23 cellular contexts compared by ENCODE assay signal in genomic region chr2:161708350-161708974, GRCh38.
DNase-seq lines count a peak whose midpoint lies in the region; ATAC-seq, FAIRE-seq and TF ChIP-seq lines count a peak whose summit lies in the region.
"Had no signal": no experiment of that assay in that cellular context is flagged by ENCODE, and none has a peak within 500 bp of the region (broad histone marks: within the 10 kb centered on the region; RNA-seq: fewer than 3 reads in every experiment).

No MANE protein-coding gene starts in this region.

- H3K27ac ChIP-seq in CD4-positive, alpha-beta memory T cell (ENCODE audit: low read depth, low read length) = no peak overlapping the region
- H3K27ac ChIP-seq in psoas muscle (no peak overlapping the region), body of pancreas (no peak overlapping the region)
- H3K27ac ChIP-seq: ascending aorta, thoracic aorta, WERI-Rb-1 had no signal

- peak overlapping the region in 6 of 7 donors; percentile 40 to 57 (median 47) for H3K27ac Mint-ChIP-seq in CD4-positive, alpha-beta memory T cell

- intact Hi-C loops in CD4-positive, alpha-beta memory T cell (cut with micrococcal nuclease) = no loop called here
- intact Hi-C loops in posterior cingulate gyrus (cut with DNase I) (no loop called here), psoas muscle (cut with DNase I) (no loop called here), body of pancreas (cut with DNase I) (no loop called here)

- peaks cover 5 to 14% (median 9%) of the 10 kb centered on the region in 4 donors for H3K4me1 Mint-ChIP-seq in CD4-positive, alpha-beta memory T cell

- H3K4me3 Mint-ChIP-seq in CD4-positive, alpha-beta memory T cell = peak overlapping the region in 7 of 8 donors; percentile 1 to 74 (median 43)

- H3K9me3 ChIP-seq in CD4-positive, alpha-beta memory T cell (ENCODE audit: control insufficient read depth in 1 of 2, low read length in 2 of 2) = no peaks in the 10 kb centered on the region
- no peaks in the 10 kb centered on the region for H3K9me3 ChIP-seq in psoas muscle
- no peaks in the 10 kb centered on the region for H3K9me3 ChIP-seq in body of pancreas
- H3K9me3 ChIP-seq: ascending aorta, MG63, spleen, thoracic aorta had no signal

- no peaks in the 10 kb centered on the region for H3K36me3 ChIP-seq in CD4-positive, alpha-beta memory T cell (ENCODE audit: insufficient read depth, low read length)
- H3K36me3 ChIP-seq in bronchial epithelial cell (ENCODE audit: control insufficient read depth, insufficient read depth, low read length) (no peaks in the 10 kb centered on the region), psoas muscle (ENCODE audit: insufficient read depth in 1 of 2, low read depth in 1 of 2) (no peaks in the 10 kb centered on the region), body of pancreas (replicated peaks in 1 of 2; ENCODE audit: insufficient read depth in 1 of 2, low read depth in 2 of 2) (no peaks in the 10 kb centered on the region)
- H3K36me3 ChIP-seq: ascending aorta, MG63, spleen, thoracic aorta, WERI-Rb-1 had no signal

- H3K36me3 Mint-ChIP-seq in CD4-positive, alpha-beta memory T cell = no peaks in the 10 kb centered on the region
- H3K36me3 Mint-ChIP-seq: naive thymus-derived CD8-positive, alpha-beta T cell had no signal

- TF ChIP-seq CTCF in bronchial epithelial cell (IDR thresholded peaks at IDR 0.05; ENCODE audit: insufficient read depth, low read length, severe bottlenecking) (no peak), psoas muscle (IDR thresholded peaks at IDR 0.05) (no peak), body of pancreas (IDR thresholded peaks at IDR 0.05) (no peak)

- 83 to 93% (median 86%) methylated on average over 1 of the region's 1 CpG for WGBS in psoas muscle, 3 donors
- 62 to 85% methylated on average over 1 of the region's 1 CpG for WGBS in body of pancreas, 2 donors

- H3K9me3 Mint-ChIP-seq in CD4-positive, alpha-beta memory T cell = no peaks in the 10 kb centered on the region
- H3K9me3 Mint-ChIP-seq: naive thymus-derived CD8-positive, alpha-beta T cell had no signal

- H3K27me3 ChIP-seq in CD4-positive, alpha-beta memory T cell (ENCODE audit: insufficient read depth, low read length) = no peaks in the 10 kb centered on the region
- no peaks in the 10 kb centered on the region for H3K27me3 ChIP-seq in bronchial epithelial cell (ENCODE audit: control insufficient read depth, insufficient read depth, low read length)
- H3K27me3 ChIP-seq in psoas muscle (ENCODE audit: insufficient read depth in 3 of 3, low read length in 2 of 3) = no peaks in the 10 kb centered on the region
- no peaks in the 10 kb centered on the region for H3K27me3 ChIP-seq in body of pancreas
- H3K27me3 ChIP-seq: ascending aorta, MG63, spleen had no signal

- no peak for FAIRE-seq in bronchial epithelial cell (lab: Jason Lieb, UNC)
- FAIRE-seq: D721Med, HepG2, keratinocyte had no signal

- peak in 1 of 5 donors; percentile 9 for DNase-seq in CD4-positive, alpha-beta memory T cell
- DNase-seq in ELR (ENCODE audit: low read depth) (peak; percentile 26), NAMALWA (ENCODE audit: low spot score) (peak; percentile 11), bronchial epithelial cell (ENCODE audit: low read depth) (peak; percentile 2), posterior cingulate gyrus (no peak), psoas muscle (no peak), DMS153 (lab: John Stamatoyannopoulos, UW) (no peak), body of pancreas (no peak)
- DNase-seq: activated naive CD4-positive, alpha-beta T cell treated with Interleukin-2 at 50 U/mL for 16 hours; GF-D8; GOT3; MG63; naive thymus-derived CD8-positive, alpha-beta T cell; NCI-H187; NCI-H345; SIG-M5; spleen; WERI-Rb-1 had no signal

- H3K27me3 Mint-ChIP-seq in CD4-positive, alpha-beta memory T cell = peaks cover 0 to 2% of the 10 kb centered on the region in 2 donors

- ATAC-seq in psoas muscle (no peak), body of pancreas (no peak)
- ATAC-seq: HepG2; naive thymus-derived CD8-positive, alpha-beta T cell had no signal

- no peak overlapping the region for H3K4me3 ChIP-seq in CD4-positive, alpha-beta memory T cell (ENCODE audit: low read length in 2 of 2)
- H3K4me3 ChIP-seq in bronchial epithelial cell (ENCODE audit: low read depth, low read length) = no peak overlapping the region
- H3K4me3 ChIP-seq in psoas muscle = no peak overlapping the region
- no peak overlapping the region for H3K4me3 ChIP-seq in body of pancreas
- H3K4me3 ChIP-seq: ascending aorta, thoracic aorta had no signal

- POLR2A ChIA-PET in CD4-positive, alpha-beta memory T cell (lab: Charles Lee; ENCODE audit: partially characterized antibody) = no interaction called here

- CTCF ChIA-PET in CD4-positive, alpha-beta memory T cell (lab: Charles Lee; ENCODE audit: partially characterized antibody) = no interaction called here

- no peak for TF ChIP-seq POLR2A in body of pancreas (IDR thresholded peaks at IDR 0.05)

- H3K4me1 ChIP-seq in CD4-positive, alpha-beta memory T cell (ENCODE audit: insufficient read depth, low read length) = peaks cover 15% of the 10 kb centered on the region
- H3K4me1 ChIP-seq in psoas muscle = no peaks in the 10 kb centered on the region
- H3K4me1 ChIP-seq in body of pancreas = no peaks in the 10 kb centered on the region
- H3K4me1 ChIP-seq: ascending aorta had no signal

Comparison
In these comparisons a context has a peak if more than half of its experiments do, and no peak if none do; other contexts are left out.
1. DNase-seq: peak in ELR (single experiment), NAMALWA (single experiment) and bronchial epithelial cell (single experiment); none in posterior cingulate gyrus (0 of 10), psoas muscle (0 of 2), DMS153 (single experiment) and body of pancreas (0 of 4).